ENCODE assay signal across 10 cellular contexts in the genomic region with DNA sequence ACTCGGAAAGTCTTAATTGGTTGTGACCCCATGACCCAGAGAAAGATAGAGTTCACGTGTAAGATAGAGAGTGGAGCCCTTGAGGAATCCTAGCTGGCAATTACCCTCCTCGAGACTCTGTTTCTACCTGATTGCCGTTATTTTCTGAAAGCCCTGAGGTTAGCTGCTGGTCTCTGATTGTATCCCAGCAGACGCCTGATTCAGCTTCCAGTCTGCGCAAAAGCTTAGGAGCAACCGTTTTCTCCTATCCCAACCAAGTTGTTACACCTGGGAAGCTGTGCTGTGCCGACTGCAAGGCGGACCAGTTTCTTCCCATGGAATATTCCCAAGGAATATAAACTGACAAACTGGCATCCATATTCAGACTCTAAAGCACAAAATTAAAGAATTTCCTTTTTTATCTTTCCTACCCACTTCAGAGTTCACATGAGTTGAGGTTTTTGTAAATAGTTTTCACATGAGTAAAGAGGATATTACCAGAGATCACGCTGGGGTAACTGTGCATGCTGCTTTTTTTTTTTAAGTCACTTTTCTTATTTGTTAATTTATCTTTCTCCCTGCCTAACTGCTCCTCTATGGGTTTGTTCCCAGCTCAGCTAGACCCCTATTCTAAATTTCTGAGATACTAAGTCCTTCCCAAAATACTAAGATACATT. TPM values are rescaled to one million over a fixed set of nuclear protein-coding genes. Genes with fewer than 3 reads are reported as not detected.
DNase-seq lines count a peak whose midpoint lies in the region; ATAC-seq lines count a peak whose summit lies in the region.
"Had no signal": no experiment of that assay in that cellular context is flagged by ENCODE, and none has a peak within 500 bp of the region (broad histone marks: within the 10 kb centered on the region; RNA-seq: fewer than 3 reads in every experiment).

No MANE protein-coding gene starts in this region.

- peaks cover 0 to 14% of the 10 kb centered on the region in 2 donors for H3K4me1 ChIP-seq in muscle layer of duodenum (ENCODE audit: control insufficient read depth in 1 of 2, insufficient read depth in 2 of 2, low read length in 2 of 2)

- peak; percentile 43 for DNase-seq in AG08395 (ENCODE audit: low spot score)
- DNase-seq in MG63, result peak; percentile 33
- peak; percentile 50 for DNase-seq in dedifferentiated amniotic fluid mesenchymal stem cell (ENCODE audit: extremely low spot score)
- DNase-seq in NCI-H146 treated with DMSO at 0.1 percent for 48 hours (lab: John Stamatoyannopoulos, UW; ENCODE audit: unreplicated experiment), result no peak
- DNase-seq in HuH-7 (ENCODE audit: low spot score), result no peak
- no peak for DNase-seq in middle frontal gyrus (ENCODE audit: extremely low spot score, low spot score)

- H3K4me3 ChIP-seq in MG63 (peak overlapping the region; percentile 56), muscle layer of duodenum (ENCODE audit: low read depth in 1 of 2, low read length in 2 of 2) (peak overlapping the region; percentile 11 to 88)

- H3K27me3 ChIP-seq in MG63, result no peaks in the 10 kb centered on the region
- H3K27me3 ChIP-seq in muscle layer of duodenum (ENCODE audit: low read depth, low read length), result peaks cover 11% of the 10 kb centered on the region

- ATAC-seq in HG03196 (IDR thresholded peaks at IDR 0.05; ENCODE audit: unreplicated experiment), result no peak

- H3K9me3 ChIP-seq in MG63 (no peaks in the 10 kb centered on the region), muscle layer of duodenum (ENCODE audit: control insufficient read depth in 1 of 2, low read length in 2 of 2) (no peaks in the 10 kb centered on the region)

- no peak overlapping the region for H3K27ac ChIP-seq in muscle layer of duodenum (ENCODE audit: low read length)

- H3K36me3 ChIP-seq in MG63 (no peaks in the 10 kb centered on the region), muscle layer of duodenum (ENCODE audit: control insufficient read depth in 1 of 2, insufficient read depth in 2 of 2, low read length in 2 of 2) (no peaks in the 10 kb centered on the region)

RNA-seq across cellular contexts. Expression of a gene that starts 1.5 kb away (rescaled TPM):
- total RNA-seq in MG63 (2014; rRNA removed; shearing (Covaris generic); ENCODE audit: low replicate concordance), result 2.4 and 13.3 TPM in 2 replicates
- total RNA-seq: CD4-positive, CD25-positive, alpha-beta regulatory T cell; T-helper 2 cell treated with Interferon-gamma antibody and Interleukin-4, amounts not matched to agents 100 ng/mL and 5 ng/mL, for 36 hours had no signal

Comparison
In these comparisons a context has a peak if more than half of its experiments do, and no peak if none do; other contexts are left out.
1. DNase-seq: peak in AG08395 (single experiment), MG63 (single experiment) and dedifferentiated amniotic fluid mesenchymal stem cell (single experiment); none in NCI-H146 treated with DMSO at 0.1 percent for 48 hours (single experiment), HuH-7 (single experiment) and middle frontal gyrus (single experiment).